13 cellular contexts compared by ENCODE assay signal in the genomic region with DNA sequence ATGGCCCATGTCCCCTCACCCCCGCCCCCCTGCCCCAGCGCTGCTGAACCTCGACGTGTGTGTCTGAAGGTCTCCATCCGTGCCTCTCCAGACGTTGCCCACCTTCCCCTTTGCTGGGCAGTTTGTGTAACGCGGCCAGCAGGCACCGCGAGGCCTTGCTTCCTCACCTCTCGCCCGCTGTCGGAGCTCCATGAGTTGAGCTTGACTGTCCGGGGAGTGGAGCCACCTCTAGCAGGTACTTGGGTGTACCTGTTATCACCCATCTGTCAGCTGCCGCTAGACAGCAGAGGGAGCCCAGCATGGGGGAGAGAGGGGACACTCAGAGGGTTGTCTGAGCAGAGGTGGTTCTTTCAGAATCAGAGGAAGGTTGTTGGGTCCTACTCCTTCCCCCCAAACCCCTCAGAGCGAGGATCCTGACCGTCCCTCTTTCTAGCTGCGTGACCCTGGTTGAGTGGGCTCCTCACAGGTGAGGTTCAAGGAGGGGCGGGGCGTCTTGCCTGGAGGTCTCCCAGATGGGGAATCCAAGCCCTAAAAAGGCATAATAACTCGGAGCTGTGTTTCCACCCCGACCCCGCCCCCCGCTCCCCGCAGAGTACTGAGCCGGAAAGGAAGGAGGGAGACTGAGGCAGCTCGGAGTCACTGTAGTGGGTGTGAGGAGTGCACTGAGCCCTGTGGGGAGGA.
DNase-seq lines count a peak whose midpoint lies in the region; ATAC-seq and TF ChIP-seq lines count a peak whose summit lies in the region.
"Had no signal": no experiment of that assay in that cellular context is flagged by ENCODE, and none has a peak within 500 bp of the region (broad histone marks: within the 10 kb centered on the region; RNA-seq: fewer than 3 reads in every experiment).

No MANE protein-coding gene starts in this region.

- H3K4me1 Mint-ChIP-seq in HFFc6 (ENCODE audit: low read depth) (peaks cover 6% of the 10 kb centered on the region; the same call in 1 of the 2 replicates), T-cell (peaks cover 26 to 36% (median 26%) of the 10 kb centered on the region in 3 donors)

- no peaks in the 10 kb centered on the region for H4K20me1 ChIP-seq in osteoblast (ENCODE audit: insufficient read depth, low read length)

- H3K27me3 ChIP-seq in stomach smooth muscle (ENCODE audit: control insufficient read depth in 1 of 2, insufficient read depth in 2 of 2, low read length in 2 of 2) (no peaks in the 10 kb centered on the region), osteoblast (ENCODE audit: insufficient read depth, low read length) (peaks cover 10% of the 10 kb centered on the region)

- H3K79me2 ChIP-seq in osteoblast (ENCODE audit: insufficient read depth, low read length): no peaks in the 10 kb centered on the region

- no peak overlapping the region for H3K4me2 ChIP-seq in osteoblast (ENCODE audit: insufficient read depth, low read length)

- peaks cover 3% of the 10 kb centered on the region for H3K27me3 Mint-ChIP-seq in HFFc6 (ENCODE audit: insufficient read depth)
- H3K27me3 Mint-ChIP-seq in T-cell: peaks cover 14 to 49% of the 10 kb centered on the region in 2 donors

- H3K27ac Mint-ChIP-seq in HFFc6 (no peak overlapping the region), T-cell (no peak overlapping the region)
- H3K27ac Mint-ChIP-seq: activated naive CD8-positive, alpha-beta T cell treated with anti-CD3 and anti-CD28 coated beads, Interleukin-2, amount 50 U/mL, for 24 hours had no signal

- no peaks in the 10 kb centered on the region for H3K9me3 ChIP-seq in stomach smooth muscle (ENCODE audit: control insufficient read depth in 2 of 2, low read length in 2 of 2)
- no peaks in the 10 kb centered on the region for H3K9me3 ChIP-seq in osteoblast (ENCODE audit: low read depth, low read length)
- H3K9me3 ChIP-seq: esophagus squamous epithelium, psoas muscle had no signal

- peak overlapping the region in 1 of 2 donors; percentile 79 for H3K4me3 ChIP-seq in stomach smooth muscle (ENCODE audit: low read length in 2 of 2)
- no peak overlapping the region for H3K4me3 ChIP-seq in osteoblast (ENCODE audit: insufficient read depth, low read length)

- DNase-seq in HFFc6 (no peak), T-cell (no peak), islet precursor cell (peak; percentile 52), G401 (ENCODE audit: low spot score) (no peak), osteoblast (ENCODE audit: insufficient read length, low spot score, missing footprints) (no peak), middle frontal gyrus (ENCODE audit: extremely low spot score, low spot score) (no peak)
- DNase-seq: activated CD4-positive, CD25-positive, alpha-beta regulatory T cell; activated naive CD8-positive, alpha-beta T cell treated with anti-CD3 and anti-CD28 coated beads, Interleukin-2, amount 50 U/mL, for 24 hours; esophagus squamous epithelium; NCI-H187; NK-92 treated with Interleukin-12 subunit alpha and Interleukin-12 subunit beta, amount 100 ng/mL, for 24 hours had no signal

- TF ChIP-seq CTCF in HFFc6 (IDR thresholded peaks at IDR 0.05) (no peak), osteoblast (IDR thresholded peaks at IDR 0.05; ENCODE audit: extremely low read depth, low read depth, low read length) (no peak)

- no peak for ATAC-seq in T-cell (replicated peaks in 1 of 4)

- H3K36me3 ChIP-seq in stomach smooth muscle (ENCODE audit: control insufficient read depth in 2 of 2, insufficient read depth in 2 of 2, low read length in 2 of 2): no peaks in the 10 kb centered on the region
- no peaks in the 10 kb centered on the region for H3K36me3 ChIP-seq in osteoblast (ENCODE audit: insufficient read depth, low read length)
- H3K36me3 ChIP-seq: esophagus squamous epithelium had no signal

- peaks cover 30% of the 10 kb centered on the region for H3K4me1 ChIP-seq in stomach smooth muscle (ENCODE audit: control insufficient read depth, insufficient read depth, low read length)
- peaks cover 7% of the 10 kb centered on the region for H3K4me1 ChIP-seq in osteoblast (ENCODE audit: insufficient read depth, low read length)

- H2AFZ ChIP-seq in osteoblast (ENCODE audit: low read length): no peak overlapping the region

- H3K4me3 Mint-ChIP-seq in HFFc6: peak overlapping the region; percentile 86; the same call in 1 of the 2 replicates
- H3K4me3 Mint-ChIP-seq in T-cell: peak overlapping the region; percentile 77 to 88 (median 82)

- no peak overlapping the region for H3K9ac ChIP-seq in stomach smooth muscle (ENCODE audit: low read length in 2 of 2)

- no peaks in the 10 kb centered on the region for H3K9me3 Mint-ChIP-seq in HFFc6
- H3K9me3 Mint-ChIP-seq in T-cell: no peaks in the 10 kb centered on the region
- H3K9me3 Mint-ChIP-seq: activated naive CD8-positive, alpha-beta T cell treated with anti-CD3 and anti-CD28 coated beads, Interleukin-2, amount 50 U/mL, for 24 hours had no signal

- POLR2A ChIA-PET in T-cell (lab: Charles Lee): no interaction called here

- H3K36me3 Mint-ChIP-seq in HFFc6 (ENCODE audit: low read depth): no peaks in the 10 kb centered on the region
- no peaks in the 10 kb centered on the region for H3K36me3 Mint-ChIP-seq in T-cell

- peak overlapping the region; percentile 71 for H3K27ac ChIP-seq in stomach smooth muscle (ENCODE audit: low read length)
- H3K27ac ChIP-seq in osteoblast (ENCODE audit: low read depth, low read length): no peak overlapping the region
- H3K27ac ChIP-seq: psoas muscle had no signal

- CTCF ChIA-PET in T-cell (lab: Charles Lee): interaction anchor here in 1 of 2 donors (0.5 kb wide), 1 partner anchor 306 kb away, joined by 4 read pairs; no protein-coding TSS in a partner anchor

- in situ Hi-C loops in G401 (cut with HindIII; ENCODE audit: low sequenced_read_pairs): no loop called here
